28 cellular contexts compared by ENCODE assay signal in genomic region chr9:91915524-91916266, GRCh38. TPM values are rescaled to one million over a fixed set of nuclear protein-coding genes. Genes with fewer than 3 reads are reported as not detected.
"Had no signal": no experiment of that assay in that cellular context is flagged by ENCODE, and none has a peak within 500 bp of the region (broad histone marks: within the 10 kb centered on the region; RNA-seq: fewer than 3 reads in every experiment).

No MANE protein-coding gene starts in this region.

- H3K27ac Mint-ChIP-seq: activated CD4-positive, alpha-beta memory T cell treated with anti-CD3 and anti-CD28 coated beads for 36 hours; activated CD8-positive, alpha-beta memory T cell treated with anti-CD3 and anti-CD28 coated beads, Interleukin-2, amount 10 ng/mL, durations not matched to agents 7 days and 5 days; activated naive CD8-positive, alpha-beta T cell treated with anti-CD3 and anti-CD28 coated beads for 36 hours; T-helper 2 cell treated with Interferon-gamma antibody and Interleukin-4, amounts not matched to agents 5 μg/mL and 100 μg/mL, for 36 hours had no signal

- H3K4me3 ChIP-seq: MG63, SJCRH30, SK-N-MC had no signal

- H3K4me1 ChIP-seq: SJCRH30 had no signal

- H3K36me3 ChIP-seq: brain microvascular endothelial cell, MG63, SJCRH30 had no signal

- H3K27me3 ChIP-seq: brain microvascular endothelial cell, MG63 had no signal

- H3K4me3 Mint-ChIP-seq: activated CD4-positive, alpha-beta memory T cell treated with anti-CD3 and anti-CD28 coated beads for 36 hours; activated CD8-positive, alpha-beta memory T cell treated with anti-CD3 and anti-CD28 coated beads, Interleukin-2, amount 10 ng/mL, durations not matched to agents 7 days and 5 days; activated naive CD8-positive, alpha-beta T cell treated with anti-CD3 and anti-CD28 coated beads for 36 hours; T-helper 2 cell treated with Interferon-gamma antibody and Interleukin-4, amounts not matched to agents 5 μg/mL and 100 μg/mL, for 36 hours had no signal

- H3K27ac ChIP-seq: brain microvascular endothelial cell, SJCRH30, SK-N-MC had no signal

- H3K36me3 Mint-ChIP-seq: activated CD4-positive, alpha-beta memory T cell treated with anti-CD3 and anti-CD28 coated beads for 36 hours; activated CD8-positive, alpha-beta memory T cell treated with anti-CD3 and anti-CD28 coated beads, Interleukin-2, amount 10 ng/mL, durations not matched to agents 7 days and 5 days; activated naive CD8-positive, alpha-beta T cell treated with anti-CD3 and anti-CD28 coated beads for 36 hours had no signal

- H3K9me3 ChIP-seq: MG63, SJCRH30 had no signal

- DNase-seq: activated CD4-positive, alpha-beta memory T cell treated with anti-CD3 and anti-CD28 coated beads for 36 hours; activated CD4-positive, alpha-beta T cell treated with anti-CD3 and anti-CD28 coated beads for 4 hours; activated CD4-positive, alpha-beta T cell treated with anti-CD3 and anti-CD28 coated beads, Interleukin-2, amount 50 U/mL, for 1 hour; activated CD8-positive, alpha-beta memory T cell treated with anti-CD3 and anti-CD28 coated beads, Interleukin-2, amount 10 ng/mL, durations not matched to agents 7 days and 5 days; activated CD8-positive, alpha-beta memory T cell treated with anti-CD3 and anti-CD28 coated beads, Interleukin-2, amount 50 U/mL, for 48 hours; activated effector memory CD4-positive, alpha-beta T cell treated with Interleukin-2 at 50 U/mL for 16 hours; activated naive CD4-positive, alpha-beta T cell treated with anti-CD3 and anti-CD28 coated beads, Interleukin-2, amount 50 U/mL, for 16 hours; activated naive CD8-positive, alpha-beta T cell treated with anti-CD3 and anti-CD28 coated beads for 36 hours; activated T-cell treated with anti-CD3 and anti-CD28 coated beads, Interleukin-2, amount 50 U/mL, for 48 hours; amniotic stem cell; aorta; brain microvascular endothelial cell; Kasumi-1; KG1; MG63; NCI-H1048; NCI-H1105 treated with DMSO at 0.1 percent for 48 hours; NCI-H1436; NCI-H1694 treated with DMSO at 0.1 percent for 48 hours; NCI-H2029; NCI-H345; NCI-H524 treated with DMSO at 0.1 percent for 48 hours; SHP77; SJCRH30 had no signal

- H3K4me1 Mint-ChIP-seq: activated naive CD8-positive, alpha-beta T cell treated with anti-CD3 and anti-CD28 coated beads for 36 hours had no signal

- H3K9me3 Mint-ChIP-seq: activated CD4-positive, alpha-beta memory T cell treated with anti-CD3 and anti-CD28 coated beads for 36 hours; activated naive CD8-positive, alpha-beta T cell treated with anti-CD3 and anti-CD28 coated beads for 36 hours; T-helper 2 cell treated with Interferon-gamma antibody and Interleukin-4, amounts not matched to agents 5 μg/mL and 100 μg/mL, for 36 hours had no signal

- ATAC-seq: activated CD4-positive, CD25-positive, alpha-beta regulatory T cell treated with anti-CD3 and anti-CD28 coated beads, Interleukin-2, amount 50 U/mL, for 24 hours; activated CD8-positive, alpha-beta memory T cell treated with anti-CD3 and anti-CD28 coated beads, Interleukin-2, amount 10 ng/mL, durations not matched to agents 7 days and 5 days; Panc1 had no signal

RNA-seq across cellular contexts. Expression of gene ROR2, which starts 34.3 kb away (rescaled TPM):
- total RNA-seq: activated naive CD8-positive, alpha-beta T cell treated with anti-CD3 and anti-CD28 coated beads for 36 hours; SJCRH30 had no signal
